7 cellular contexts compared by ENCODE assay signal in the genomic region with DNA sequence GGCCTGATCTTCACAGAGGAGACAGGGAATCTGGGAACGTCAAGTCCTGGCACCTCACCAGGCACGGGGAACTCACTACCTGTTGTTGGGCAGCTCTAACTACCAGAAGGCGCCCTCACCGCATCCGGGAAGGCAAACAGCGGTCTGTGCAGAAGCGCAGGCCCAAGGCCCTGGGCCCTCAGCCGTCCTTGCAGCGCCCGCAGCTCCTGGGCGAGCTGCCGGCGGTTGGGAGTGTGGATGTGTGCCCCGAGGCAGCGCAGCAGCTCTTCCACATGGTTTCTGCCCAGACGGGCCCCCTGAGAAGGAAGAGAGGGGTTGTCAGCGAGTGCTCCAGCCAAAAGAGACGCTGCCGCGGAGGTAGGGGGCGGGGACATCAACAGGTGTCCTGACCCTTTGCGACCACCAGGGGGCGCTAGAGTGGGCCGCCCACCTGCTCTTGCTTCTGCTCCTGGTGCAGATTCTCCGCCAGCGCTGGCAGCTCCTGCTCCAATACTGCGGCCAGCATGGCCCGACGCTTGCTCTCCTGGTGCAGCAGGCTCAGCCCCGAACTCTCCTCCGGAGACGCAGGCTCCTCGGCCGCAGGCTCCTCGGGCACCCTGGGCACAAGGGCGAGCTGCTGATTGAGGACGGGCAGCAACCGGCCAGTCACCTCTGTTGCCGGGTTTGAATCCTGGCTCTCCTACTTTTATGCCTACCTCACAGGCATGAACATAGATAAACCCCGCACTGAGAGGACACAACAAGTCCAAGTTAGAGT. TPM values are rescaled to one million over a fixed set of nuclear protein-coding genes. Genes with fewer than 3 reads are reported as not detected.
DNase-seq lines count a peak whose midpoint lies in the region; ATAC-seq, FAIRE-seq and TF ChIP-seq lines count a peak whose summit lies in the region.

No MANE protein-coding gene starts in this region.

- H3K9me3 Mint-ChIP-seq in astrocyte (ENCODE audit: unreplicated experiment), result no peaks in the 10 kb centered on the region

- H2AFZ ChIP-seq in astrocyte (ENCODE audit: low read depth, low read length) (peak overlapping the region; percentile 16), smooth muscle cell (ENCODE audit: low read depth) (no peak overlapping the region)

- peaks cover 3% of the 10 kb centered on the region for H3K36me3 ChIP-seq in astrocyte (ENCODE audit: insufficient read depth, low read length)
- H3K36me3 ChIP-seq in smooth muscle cell (ENCODE audit: low read depth), result no peaks in the 10 kb centered on the region

- 38% methylated on average over 39 of the region's 40 CpGs for WGBS in smooth muscle cell (ENCODE audit: low lambda C conversion rate)

- ATAC-seq in GM18873 (IDR thresholded peaks at IDR 0.05; ENCODE audit: low FRiP score, unreplicated experiment), result no peak

- H3K9ac ChIP-seq in astrocyte (ENCODE audit: low read length), result no peak overlapping the region
- H3K9ac ChIP-seq in smooth muscle cell (ENCODE audit: low read depth), result no peak overlapping the region

- H3K27me3 ChIP-seq in astrocyte (ENCODE audit: insufficient read depth, low read length) (no peaks in the 10 kb centered on the region), smooth muscle cell (ENCODE audit: low read depth) (no peaks in the 10 kb centered on the region)

- H3K79me2 ChIP-seq in astrocyte (ENCODE audit: insufficient read depth, low read length) (no peaks in the 10 kb centered on the region), smooth muscle cell (ENCODE audit: low read depth) (no peaks in the 10 kb centered on the region)

- H3K9me3 ChIP-seq in astrocyte (ENCODE audit: insufficient read depth, low read depth, low read length) (no peaks in the 10 kb centered on the region), iPS-18c (ENCODE audit: control insufficient read depth, insufficient read depth, low read length) (no peaks in the 10 kb centered on the region), smooth muscle cell (replicated peaks; ENCODE audit: low read depth) (no peaks in the 10 kb centered on the region)

- H3K4me3 Mint-ChIP-seq in astrocyte (ENCODE audit: unreplicated experiment), result no peak overlapping the region

- no peaks in the 10 kb centered on the region for H3K4me1 ChIP-seq in astrocyte (ENCODE audit: insufficient read depth, low read length)
- peaks cover 9% of the 10 kb centered on the region for H3K4me1 ChIP-seq in smooth muscle cell (ENCODE audit: low read depth)

- H3K4me3 ChIP-seq in GM12875 (ENCODE audit: low read depth, low read length) (peak overlapping the region; percentile 37), astrocyte (ENCODE audit: insufficient read depth, low read depth, low read length) (no peak overlapping the region), iPS-18c (ENCODE audit: insufficient read depth, low read depth, low read length) (peak overlapping the region; percentile 24), smooth muscle cell (no peak overlapping the region)

- peaks cover 31% of the 10 kb centered on the region for H3K36me3 Mint-ChIP-seq in astrocyte (ENCODE audit: low read depth, unreplicated experiment)

- TF ChIP-seq CTCF in GM12875 (IDR thresholded peaks at IDR 0.05; ENCODE audit: borderline replicate concordance, insufficient read depth, low read depth, low read length) (peak; percentile 97), astrocyte (IDR thresholded peaks at IDR 0.05; ENCODE audit: insufficient read depth, low read depth, low read length) (peak; percentile 72), smooth muscle cell (IDR thresholded peaks at IDR 0.05; ENCODE audit: borderline replicate concordance, insufficient read depth, poor library complexity, severe bottlenecking) (peak; percentile 94)

- H3K4me1 Mint-ChIP-seq in astrocyte (ENCODE audit: low read depth, unreplicated experiment), result no peaks in the 10 kb centered on the region

- peaks cover 33% of the 10 kb centered on the region for H3K27me3 Mint-ChIP-seq in astrocyte (ENCODE audit: low read depth, unreplicated experiment)

- H3K27ac Mint-ChIP-seq in astrocyte (ENCODE audit: unreplicated experiment), result no peak overlapping the region

- no peaks in the 10 kb centered on the region for H3F3A ChIP-seq in smooth muscle cell (ENCODE audit: low read depth)

- FAIRE-seq in astrocyte (lab: Jason Lieb, UNC), result no peak

- no peaks in the 10 kb centered on the region for H4K20me1 ChIP-seq in astrocyte (ENCODE audit: insufficient read depth, low read length)
- H4K20me1 ChIP-seq in smooth muscle cell (ENCODE audit: low read depth), result no peaks in the 10 kb centered on the region

- H3K27ac ChIP-seq in astrocyte (ENCODE audit: low read depth, low read length) (no peak overlapping the region), smooth muscle cell (ENCODE audit: low read depth) (no peak overlapping the region)

- DNase-seq in Kasumi-1 (lab: John Stamatoyannopoulos, UW) (peak; percentile 47 to 59), T1000 (lab: John Stamatoyannopoulos, UW) (peak; percentile 16), astrocyte (ENCODE audit: low read depth) (no peak), smooth muscle cell (lab: John Stamatoyannopoulos, UW; ENCODE audit: unreplicated experiment) (peak; percentile 11)

- H3K4me2 ChIP-seq in astrocyte (ENCODE audit: low read length) (peak overlapping the region; percentile 67), smooth muscle cell (no peak overlapping the region)

RNA-seq across cellular contexts. Expression of gene MAP3K6, which starts 9.3 kb away (rescaled TPM):
- 12.8 and 16.8 TPM in 2 replicates for total RNA-seq in astrocyte
- 9.1 and 14.1 TPM in 2 replicates for total RNA-seq in smooth muscle cell
- 29.0 and 45.7 TPM in 2 replicates for polyA plus RNA-seq in smooth muscle cell

RNA-seq across cellular contexts. Expression of gene SYTL1, which starts 15.6 kb away (rescaled TPM):
- total RNA-seq in astrocyte (10.7 and 12.2 TPM in 2 replicates), smooth muscle cell (15.2 and 16.5 TPM in 2 replicates)
- 14.2 and 48.1 TPM in 2 replicates for polyA plus RNA-seq in smooth muscle cell

RNA-seq across cellular contexts. Expression of gene FCN3, which starts 17.2 kb away (rescaled TPM):
- total RNA-seq in astrocyte, result not detected in 2 replicates
- total RNA-seq in smooth muscle cell, result not detected in 2 replicates
- 0.69 TPM in 1 of 2 replicates, not detected in the other for polyA plus RNA-seq in smooth muscle cell

RNA-seq across cellular contexts. Expression of gene CD164L2, which starts 25.7 kb away (rescaled TPM):
- total RNA-seq in astrocyte (not detected in 2 replicates), smooth muscle cell (0.09 and 0.31 TPM in 2 replicates)
- 0.45 TPM in 1 of 2 replicates, not detected in the other for polyA plus RNA-seq in smooth muscle cell

RNA-seq across cellular contexts. Expression of gene GPR3, which starts 35.0 kb away (rescaled TPM):
- total RNA-seq in astrocyte, result 0.75 and 0.86 TPM in 2 replicates
- 2.7 and 3.9 TPM in 2 replicates for total RNA-seq in smooth muscle cell
- 3.9 and 4.0 TPM in 2 replicates for polyA plus RNA-seq in smooth muscle cell

Comparison
In these comparisons a context has a peak if more than half of its experiments do, and no peak if none do; other contexts are left out.
1. H3K4me3 ChIP-seq: peak in GM12875 (single experiment) and iPS-18c (single experiment); none in astrocyte (single experiment) and smooth muscle cell (single experiment).
2. Peak in every context shown above with its lines, with median percentiles within 50 percentile points of each other: CTCF ChIP-seq.